Comparison of ENCODE assay signal across 13 cellular contexts in the genomic region with DNA sequence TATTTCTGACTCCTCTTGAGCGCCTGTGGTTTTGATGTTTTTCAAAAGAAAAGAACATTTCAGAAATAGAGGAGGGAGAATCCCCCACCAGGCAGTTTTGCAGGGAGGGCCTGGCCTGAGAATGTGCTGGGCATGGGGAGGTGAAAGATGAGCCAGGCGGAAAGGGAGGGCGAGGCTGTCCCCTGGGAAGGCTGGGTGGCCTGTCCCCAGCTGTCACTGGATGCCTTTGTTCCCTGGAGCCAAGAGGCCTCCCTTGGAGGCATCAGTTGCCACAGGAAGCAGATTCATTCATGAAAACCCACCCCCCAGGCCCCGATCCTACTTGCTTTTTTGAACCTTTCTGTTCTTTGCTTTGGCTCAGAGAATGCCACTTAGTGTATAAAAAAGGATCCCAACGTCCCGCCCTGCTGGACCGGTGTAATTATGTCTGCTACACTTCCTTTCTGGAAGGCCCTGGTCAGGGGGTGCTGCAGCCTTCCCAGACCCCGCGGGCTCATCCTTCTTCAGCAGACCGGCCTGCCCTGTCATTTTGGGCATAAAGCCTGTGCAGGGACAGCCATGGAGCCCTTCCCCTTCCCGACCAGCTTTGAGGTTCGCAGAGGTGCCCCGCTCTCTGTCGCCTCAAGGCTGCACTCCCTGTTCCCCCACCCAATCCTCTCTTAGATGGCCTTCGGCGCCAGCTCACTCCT.
DNase-seq lines count a peak whose midpoint lies in the region; ATAC-seq and TF ChIP-seq lines count a peak whose summit lies in the region.
"Had no signal": no experiment of that assay in that cellular context is flagged by ENCODE, and none has a peak within 500 bp of the region (broad histone marks: within the 10 kb centered on the region; RNA-seq: fewer than 3 reads in every experiment).

No MANE protein-coding gene starts in this region.

- no peak overlapping the region for H3K4me3 Mint-ChIP-seq in CD14-positive monocyte
- no peak overlapping the region for H3K4me3 Mint-ChIP-seq in activated naive CD8-positive, alpha-beta T cell treated with anti-CD3 and anti-CD28 coated beads, Interleukin-2, amount 50 U/mL, for 24 hours
- peak overlapping the region in 5 of 10 donors; percentile 10 to 24 (median 19) for H3K4me3 Mint-ChIP-seq in naive thymus-derived CD8-positive, alpha-beta T cell

- POLR2A ChIA-PET in HEK293 (lab: Yijun Ruan, JAX): no interaction called here
- POLR2A ChIA-PET in naive thymus-derived CD8-positive, alpha-beta T cell (lab: Charles Lee): interaction anchor here (0.9 kb wide), 1 partner anchor 43 kb away, joined by 3 read pairs; no protein-coding TSS in a partner anchor

- H3K9me3 ChIP-seq in HEK293 (ENCODE audit: control insufficient read depth, insufficient read depth, low read depth, low read length): no peaks in the 10 kb centered on the region
- H3K9me3 ChIP-seq: Caco-2 had no signal

- no peak for DNase-seq in CD14-positive monocyte (ENCODE audit: low spot score)
- no peak for DNase-seq in activated naive CD8-positive, alpha-beta T cell treated with anti-CD3 and anti-CD28 coated beads, Interleukin-2, amount 50 U/mL, for 24 hours
- DNase-seq in naive thymus-derived CD8-positive, alpha-beta T cell: no peak
- no peak for DNase-seq in NCI-H2081 treated with DMSO at 0.1 percent for 48 hours (lab: John Stamatoyannopoulos, UW)
- DNase-seq: Caco-2; effector CD4-positive, alpha-beta T cell had no signal

- no peaks in the 10 kb centered on the region for H3K36me3 ChIP-seq in HEK293 (ENCODE audit: control insufficient read depth in 2 of 2, insufficient read depth in 1 of 2, low read length in 2 of 2)

- no peaks in the 10 kb centered on the region for H3K27me3 Mint-ChIP-seq in CD14-positive monocyte (ENCODE audit: low read depth in 3 of 3)
- no peaks in the 10 kb centered on the region for H3K27me3 Mint-ChIP-seq in activated naive CD8-positive, alpha-beta T cell treated with anti-CD3 and anti-CD28 coated beads, Interleukin-2, amount 50 U/mL, for 24 hours
- H3K27me3 Mint-ChIP-seq in naive thymus-derived CD8-positive, alpha-beta T cell: no peaks in the 10 kb centered on the region

- TF ChIP-seq CTCF in CD14-positive monocyte (IDR thresholded peaks at IDR 0.05) (no peak), HEK293 (tag by site-specific recombination; IDR thresholded peaks at IDR 0.05) (no peak)

- CTCF ChIA-PET in HEK293 (lab: Yijun Ruan, JAX): interaction anchor here (0.9 kb wide), 1 partner anchor 59 kb away, joined by 3 read pairs; no protein-coding TSS in a partner anchor

- peaks cover 12 to 37% of the 10 kb centered on the region in 2 donors for H3K36me3 Mint-ChIP-seq in CD14-positive monocyte
- no peaks in the 10 kb centered on the region for H3K36me3 Mint-ChIP-seq in activated naive CD8-positive, alpha-beta T cell treated with anti-CD3 and anti-CD28 coated beads, Interleukin-2, amount 50 U/mL, for 24 hours (ENCODE audit: low read depth)
- peaks cover 0 to 2% (median 0%) of the 10 kb centered on the region in 3 donors for H3K36me3 Mint-ChIP-seq in naive thymus-derived CD8-positive, alpha-beta T cell

- H3K27ac Mint-ChIP-seq in CD14-positive monocyte: peak overlapping the region in 6 of 7 donors; percentile 36 to 84 (median 76)
- peak overlapping the region; percentile 39 for H3K27ac Mint-ChIP-seq in activated naive CD8-positive, alpha-beta T cell treated with anti-CD3 and anti-CD28 coated beads, Interleukin-2, amount 50 U/mL, for 24 hours
- H3K27ac Mint-ChIP-seq in naive thymus-derived CD8-positive, alpha-beta T cell: peak overlapping the region; percentile 37 to 84 (median 65)

- no peak overlapping the region for H3K27ac ChIP-seq in HEK293 (ENCODE audit: extremely low read depth, low read depth, low read length)
- H3K27ac ChIP-seq: HL-60 had no signal

- intact Hi-C loops in CD14-positive monocyte (cut with micrococcal nuclease): no loop called here

- no peak for ATAC-seq in activated naive CD8-positive, alpha-beta T cell treated with anti-CD3 and anti-CD28 coated beads, Interleukin-2, amount 50 U/mL, for 24 hours
- no peak for ATAC-seq in naive thymus-derived CD8-positive, alpha-beta T cell
- no peak for ATAC-seq in HG02642 (IDR thresholded peaks at IDR 0.05; ENCODE audit: poor library complexity, unreplicated experiment)
- no peak for ATAC-seq in HG03135 (IDR thresholded peaks at IDR 0.05; ENCODE audit: unreplicated experiment)
- ATAC-seq in GM19455 (IDR thresholded peaks at IDR 0.05; ENCODE audit: unreplicated experiment): no peak

- H3K4me3 ChIP-seq in HEK293 (ENCODE audit: low read depth, low read length): no peak overlapping the region
- H3K4me3 ChIP-seq: GM12878, skin epidermis had no signal

- H3K4me1 Mint-ChIP-seq in CD14-positive monocyte: peaks cover 69% of the 10 kb centered on the region
- peaks cover 72% of the 10 kb centered on the region for H3K4me1 Mint-ChIP-seq in activated naive CD8-positive, alpha-beta T cell treated with anti-CD3 and anti-CD28 coated beads, Interleukin-2, amount 50 U/mL, for 24 hours
- peaks cover 38 to 92% (median 81%) of the 10 kb centered on the region in 4 donors for H3K4me1 Mint-ChIP-seq in naive thymus-derived CD8-positive, alpha-beta T cell

- no peaks in the 10 kb centered on the region for H3K9me3 Mint-ChIP-seq in CD14-positive monocyte
- no peaks in the 10 kb centered on the region for H3K9me3 Mint-ChIP-seq in activated naive CD8-positive, alpha-beta T cell treated with anti-CD3 and anti-CD28 coated beads, Interleukin-2, amount 50 U/mL, for 24 hours
- no peaks in the 10 kb centered on the region for H3K9me3 Mint-ChIP-seq in naive thymus-derived CD8-positive, alpha-beta T cell

- no peaks in the 10 kb centered on the region for H3K4me1 ChIP-seq in HEK293 (ENCODE audit: control insufficient read depth, insufficient read depth, low read length)
- H3K4me1 ChIP-seq: Caco-2 had no signal

TF ChIP-seq in HEK293, 187 proteins besides CTCF, POLR2A, EP300 and RAD21 (continues in another document):
- TF ChIP-seq ZNF555 (tag by site-specific recombination; conservative IDR thresholded peaks at IDR 0.05) (no peak), ZXDB (tag by site-specific recombination; IDR thresholded peaks at IDR 0.05) (no peak), ZNF529 (tag by site-specific recombination; IDR thresholded peaks at IDR 0.05; ENCODE audit: insufficient replicate concordance) (no peak), ZNF292 (tag by site-specific recombination; IDR thresholded peaks at IDR 0.05; ENCODE audit: borderline replicate concordance, low read depth) (no peak), GLIS1 (tag by site-specific recombination; IDR thresholded peaks at IDR 0.05) (peak; percentile 85), ZEB2 (tag by site-specific recombination; IDR thresholded peaks at IDR 0.05) (no peak), WT1 (tag by site-specific recombination; IDR thresholded peaks at IDR 0.05) (0 out of 2 replicates have a peak, but pooled peaks have one; percentile 29), YY1 (tag by site-specific recombination; IDR thresholded peaks at IDR 0.05) (no peak), SCRT2 (tag by site-specific recombination; IDR thresholded peaks at IDR 0.05) (no peak), KLF1 (tag by site-specific recombination; IDR thresholded peaks at IDR 0.05) (peak; percentile 11; the same call in 1 of the 2 replicates), ZBTB1 (tag by site-specific recombination; IDR thresholded peaks at IDR 0.05) (no peak), ZNF391 (tag by site-specific recombination; IDR thresholded peaks at IDR 0.05; ENCODE audit: borderline replicate concordance, low read depth) (no peak), KLF9 (tag by site-specific recombination; IDR thresholded peaks at IDR 0.05; ENCODE audit: low read depth) (no peak), ZNF24 (tag by site-specific recombination; IDR thresholded peaks at IDR 0.05) (no peak), SETDB1 (IDR thresholded peaks at IDR 0.05; ENCODE audit: insufficient read length, low read length) (no peak)
- TF ChIP-seq, protein P1, sequence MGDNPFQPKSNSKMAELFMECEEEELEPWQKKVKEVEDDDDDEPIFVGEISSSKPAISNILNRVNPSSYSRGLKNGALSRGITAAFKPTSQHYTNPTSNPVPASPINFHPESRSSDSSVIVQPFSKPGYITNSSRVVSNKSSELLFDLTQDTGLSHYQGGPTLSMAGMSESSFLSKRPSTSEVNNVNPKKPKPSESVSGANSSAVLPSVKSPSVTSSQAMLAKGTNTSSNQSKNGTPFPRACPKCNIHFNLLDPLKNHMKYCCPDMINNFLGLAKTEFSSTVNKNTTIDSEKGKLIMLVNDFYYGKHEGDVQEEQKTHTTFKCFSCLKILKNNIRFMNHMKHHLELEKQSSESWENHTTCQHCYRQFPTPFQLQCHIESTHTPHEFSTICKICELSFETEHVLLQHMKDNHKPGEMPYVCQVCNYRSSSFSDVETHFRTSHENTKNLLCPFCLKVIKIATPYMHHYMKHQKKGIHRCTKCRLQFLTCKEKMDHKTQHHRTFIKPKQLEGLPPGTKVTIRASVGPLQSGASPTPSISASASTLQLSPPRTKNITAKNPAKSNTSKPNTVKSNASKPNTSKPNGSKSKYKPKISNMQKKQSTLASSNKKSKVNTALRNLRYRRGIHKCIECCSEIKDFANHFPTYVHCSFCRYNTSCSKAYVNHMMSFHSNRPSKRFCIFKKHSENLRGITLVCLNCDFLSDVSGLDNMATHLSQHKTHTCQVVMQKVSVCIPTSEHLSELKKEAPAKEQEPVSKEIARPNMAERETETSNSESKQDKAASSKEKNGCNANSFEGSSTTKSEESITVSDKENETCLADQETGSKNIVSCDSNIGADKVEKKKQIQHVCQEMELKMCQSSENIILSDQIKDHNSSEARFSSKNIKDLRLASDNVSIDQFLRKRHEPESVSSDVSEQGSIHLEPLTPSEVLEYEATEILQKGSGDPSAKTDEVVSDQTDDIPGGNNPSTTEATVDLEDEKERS (tag by site-specific recombination; IDR thresholded peaks at IDR 0.05): no peak
- TF ChIP-seq, protein P2, sequence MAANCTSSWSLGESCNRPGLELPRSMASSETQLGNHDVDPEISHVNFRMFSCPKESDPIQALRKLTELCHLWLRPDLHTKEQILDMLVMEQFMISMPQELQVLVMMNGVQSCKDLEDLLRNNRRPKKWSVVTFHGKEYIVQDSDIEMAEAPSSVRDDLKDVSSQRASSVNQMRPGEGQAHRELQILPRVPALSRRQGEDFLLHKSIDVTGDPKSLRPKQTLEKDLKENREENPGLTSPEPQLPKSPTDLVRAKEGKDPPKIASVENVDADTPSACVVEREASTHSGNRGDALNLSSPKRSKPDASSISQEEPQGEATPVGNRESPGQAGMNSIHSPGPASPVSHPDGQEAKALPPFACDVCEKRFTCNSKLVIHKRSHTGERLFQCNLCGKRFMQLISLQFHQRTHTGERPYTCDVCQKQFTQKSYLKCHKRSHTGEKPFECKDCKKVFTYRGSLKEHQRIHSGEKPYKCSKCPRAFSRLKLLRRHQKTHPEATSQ (tag by site-specific recombination; IDR thresholded peaks at IDR 0.05): no peak
